In genomic region chr22:41833369-41834004, GRCh38 we compare ENCODE assay signal across 8 cellular contexts.
DNase-seq lines count a peak whose midpoint lies in the region; ATAC-seq and TF ChIP-seq lines count a peak whose summit lies in the region.

No MANE protein-coding gene starts in this region.

- peaks cover 23% of the 10 kb centered on the region for H3K36me3 Mint-ChIP-seq in central memory CD8-positive, alpha-beta T cell (ENCODE audit: insufficient read depth)

- H3K27me3 ChIP-seq in layer of hippocampus (ENCODE audit: control insufficient read depth, insufficient read depth, low read length): no peaks in the 10 kb centered on the region

- H3K27ac ChIP-seq in VCaP (peak overlapping the region; percentile 96), layer of hippocampus (ENCODE audit: low read depth, low read length) (peak overlapping the region; percentile 94)

- DNase-seq in stimulated activated CD4-positive, alpha-beta T cell treated with anti-CD3 and anti-CD28 coated beads, Interleukin-12 subunit alpha, Interleukin-12 subunit beta, amount 100 ng/mL, for 4 hours: peak; percentile 39
- DNase-seq in stimulated activated CD4-positive, alpha-beta T cell treated with anti-CD3 and anti-CD28 coated beads, Interleukin-1b, Interleukin-23, amount 100 ng/mL, for 48 hours: no peak
- DNase-seq in central memory CD8-positive, alpha-beta T cell (ENCODE audit: low spot score in 2 of 2): peak; percentile 10 to 21
- DNase-seq in stimulated activated CD4-positive, alpha-beta T cell treated with anti-CD3 and anti-CD28 coated beads, Interleukin-2, amount 100 ng/mL, for 4 hours (ENCODE audit: low read depth): peak; percentile 26
- DNase-seq in NCI-H128 (lab: John Stamatoyannopoulos, UW; ENCODE audit: unreplicated experiment): no peak

- peak; percentile 7 for ATAC-seq in HG03159 (IDR thresholded peaks at IDR 0.05; ENCODE audit: unreplicated experiment)
- peak; percentile 15 for ATAC-seq in central memory CD8-positive, alpha-beta T cell (replicated peaks; ENCODE audit: extremely low read depth, poor library complexity, severe bottlenecking)

- H3K27ac Mint-ChIP-seq in central memory CD8-positive, alpha-beta T cell (ENCODE audit: low read depth): peak overlapping the region; percentile 99

- H3K27me3 Mint-ChIP-seq in central memory CD8-positive, alpha-beta T cell: no peaks in the 10 kb centered on the region

- no peak for TF ChIP-seq CTCF in VCaP (conservative IDR thresholded peaks at IDR 0.05)

- H3K4me3 Mint-ChIP-seq in central memory CD8-positive, alpha-beta T cell: peak overlapping the region; percentile 89

- H3K9me3 Mint-ChIP-seq in central memory CD8-positive, alpha-beta T cell: no peaks in the 10 kb centered on the region

- peaks cover 42% of the 10 kb centered on the region for H3K4me1 Mint-ChIP-seq in central memory CD8-positive, alpha-beta T cell

Comparison
In these comparisons a context has a peak if more than half of its experiments do, and no peak if none do; other contexts are left out.
1. DNase-seq: peak in stimulated activated CD4-positive, alpha-beta T cell treated with anti-CD3 and anti-CD28 coated beads, Interleukin-12 subunit alpha, Interleukin-12 subunit beta, amount 100 ng/mL, for 4 hours (single experiment), central memory CD8-positive, alpha-beta T cell (2 of 2) and stimulated activated CD4-positive, alpha-beta T cell treated with anti-CD3 and anti-CD28 coated beads, Interleukin-2, amount 100 ng/mL, for 4 hours (single experiment); none in stimulated activated CD4-positive, alpha-beta T cell treated with anti-CD3 and anti-CD28 coated beads, Interleukin-1b, Interleukin-23, amount 100 ng/mL, for 48 hours (single experiment) and NCI-H128 (single experiment).